9 cellular contexts compared by ENCODE assay signal in the genomic region with DNA sequence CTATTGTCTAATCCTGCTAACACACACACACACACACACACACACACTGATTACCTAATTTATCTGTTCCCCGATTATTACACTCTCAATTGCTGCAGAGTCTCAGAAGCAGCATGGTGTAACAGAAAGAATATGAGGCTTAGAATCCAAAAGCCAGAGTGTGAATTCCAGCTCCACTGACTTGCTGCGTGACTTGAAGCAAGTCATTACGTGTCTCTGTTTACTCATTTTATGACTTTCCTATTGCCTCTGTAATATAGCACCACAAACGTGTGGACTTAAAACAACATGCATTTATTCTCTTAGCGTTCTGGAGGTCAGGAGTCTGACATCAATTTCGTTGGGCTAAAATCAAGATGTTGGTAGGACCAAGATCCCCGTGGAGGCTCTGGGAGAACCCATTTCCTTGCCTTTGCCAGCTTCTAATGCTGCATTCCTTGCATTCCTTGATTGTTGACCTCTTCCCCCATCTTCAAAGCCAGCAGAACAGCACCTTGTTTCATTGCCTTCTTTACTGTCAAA.
DNase-seq lines count a peak whose midpoint lies in the region; ATAC-seq, FAIRE-seq and TF ChIP-seq lines count a peak whose summit lies in the region.
"Had no signal": no experiment of that assay in that cellular context is flagged by ENCODE, and none has a peak within 500 bp of the region (broad histone marks: within the 10 kb centered on the region; RNA-seq: fewer than 3 reads in every experiment).

No MANE protein-coding gene starts in this region.

- no peak for ATAC-seq in GM18517 (IDR thresholded peaks at IDR 0.05; ENCODE audit: unreplicated experiment)

- FAIRE-seq in H54 (lab: Jason Lieb, UNC), result no peak

- H3K27ac ChIP-seq in VCaP, result peak overlapping the region; percentile 21; the same call in 1 of the 2 replicates

- TF ChIP-seq POLR2A in H54 (IDR thresholded peaks at IDR 0.05; ENCODE audit: low read depth, low read length), result no peak

- no peak for TF ChIP-seq CTCF in VCaP (conservative IDR thresholded peaks at IDR 0.05)

- DNase-seq in AG20443 (ENCODE audit: low spot score) (peak; percentile 54), HCEC 1CT (peak; percentile 91), iris pigment epithelial cell (ENCODE audit: low read depth) (peak; percentile 74), H54 (ENCODE audit: insufficient read length, low spot score) (no peak), NCI-H524 (lab: John Stamatoyannopoulos, UW) (no peak)
- no peak for DNase-seq in activated T-cell treated with anti-CD3 and anti-CD28 coated beads, Interleukin-2, amount 50 U/mL, for 1 hour
- DNase-seq: DMS 273 treated with DMSO at 0.1 percent for 48 hours had no signal

Comparison
In these comparisons a context has a peak if more than half of its experiments do, and no peak if none do; other contexts are left out.
1. DNase-seq: peak in AG20443 (single experiment), HCEC 1CT (single experiment) and iris pigment epithelial cell (single experiment); none in H54 (single experiment), activated T-cell treated with anti-CD3 and anti-CD28 coated beads, Interleukin-2, amount 50 U/mL, for 1 hour (single experiment) and NCI-H524 (0 of 2).